In genomic region chr4:84855774-84856173, GRCh38 we compare ENCODE assay signal across 14 cellular contexts.
DNase-seq lines count a peak whose midpoint lies in the region; ATAC-seq and TF ChIP-seq lines count a peak whose summit lies in the region.
"Had no signal": no experiment of that assay in that cellular context is flagged by ENCODE, and none has a peak within 500 bp of the region (broad histone marks: within the 10 kb centered on the region; RNA-seq: fewer than 3 reads in every experiment).

No MANE protein-coding gene starts in this region.

- H3K4me1 Mint-ChIP-seq in CD4-positive, alpha-beta memory T cell, result no peaks in the 10 kb centered on the region
- H3K4me1 Mint-ChIP-seq: IgD-negative memory B cell had no signal

- peaks cover 0 to 1% of the 10 kb centered on the region in 2 donors for H3K27me3 Mint-ChIP-seq in CD4-positive, alpha-beta memory T cell
- H3K27me3 Mint-ChIP-seq: IgD-negative memory B cell had no signal

- WGBS in psoas muscle, 3 donors, result 21 to 42% (median 29%) methylated on average over 2 of the region's 2 CpGs

- peak; percentile 79 to 87 (median 82) for ATAC-seq in psoas muscle
- no peak for ATAC-seq in GM19023 (IDR thresholded peaks at IDR 0.05; ENCODE audit: unreplicated experiment)

- H3K36me3 Mint-ChIP-seq in CD4-positive, alpha-beta memory T cell, result no peaks in the 10 kb centered on the region
- H3K36me3 Mint-ChIP-seq: IgD-negative memory B cell had no signal

- H3K9me3 Mint-ChIP-seq in CD4-positive, alpha-beta memory T cell, result no peaks in the 10 kb centered on the region
- H3K9me3 Mint-ChIP-seq: IgD-negative memory B cell; T-helper 1 cell treated with Interleukin-12 subunit alpha and Interleukin-12 subunit beta and Interleukin-4 antibody, amounts not matched to agents 30 μg/mL and 1 μg/mL, for 36 hours had no signal

- peak; percentile 50 for DNase-seq in NCI-H146 (lab: John Stamatoyannopoulos, UW)
- peak; percentile 23 for DNase-seq in hepatic stellate cell (ENCODE audit: low spot score)
- DNase-seq in psoas muscle, result no peak
- DNase-seq in CD4-positive, alpha-beta memory T cell, result no peak
- no peak for DNase-seq in NK-92 (lab: John Stamatoyannopoulos, UW; ENCODE audit: unreplicated experiment)
- DNase-seq: activated CD4-positive, alpha-beta T cell treated with anti-CD3 and anti-CD28 coated beads for 4 hours; COR-L47; NCI-H187 treated with DMSO at 0.1 percent for 48 hours; PC-9; small intestine had no signal

- H3K27me3 ChIP-seq in psoas muscle (ENCODE audit: insufficient read depth in 3 of 3, low read length in 2 of 3), result no peaks in the 10 kb centered on the region
- no peaks in the 10 kb centered on the region for H3K27me3 ChIP-seq in CD4-positive, alpha-beta memory T cell (ENCODE audit: insufficient read depth, low read length)

- intact Hi-C loops in psoas muscle (cut with DNase I), result no loop called here
- intact Hi-C loops in CD4-positive, alpha-beta memory T cell (cut with micrococcal nuclease), result no loop called here

- no peak overlapping the region for H3K27ac Mint-ChIP-seq in CD4-positive, alpha-beta memory T cell
- H3K27ac Mint-ChIP-seq: IgD-negative memory B cell; T-helper 1 cell treated with Interleukin-12 subunit alpha and Interleukin-12 subunit beta and Interleukin-4 antibody, amounts not matched to agents 30 μg/mL and 1 μg/mL, for 36 hours had no signal

- no peak overlapping the region for H3K4me3 ChIP-seq in psoas muscle
- H3K4me3 ChIP-seq in CD4-positive, alpha-beta memory T cell (ENCODE audit: low read length in 2 of 2), result no peak overlapping the region
- H3K4me3 ChIP-seq: PC-9 had no signal

- H3K4me1 ChIP-seq in psoas muscle, result peaks cover 19% of the 10 kb centered on the region
- no peaks in the 10 kb centered on the region for H3K4me1 ChIP-seq in CD4-positive, alpha-beta memory T cell (ENCODE audit: insufficient read depth, low read length)

- POLR2A ChIA-PET in CD4-positive, alpha-beta memory T cell (lab: Charles Lee; ENCODE audit: partially characterized antibody), result no interaction called here

- CTCF ChIA-PET in CD4-positive, alpha-beta memory T cell (lab: Charles Lee; ENCODE audit: partially characterized antibody), result no interaction called here

- H3K4me3 Mint-ChIP-seq in CD4-positive, alpha-beta memory T cell, result no peak overlapping the region
- H3K4me3 Mint-ChIP-seq: IgD-negative memory B cell; T-helper 1 cell treated with Interleukin-12 subunit alpha and Interleukin-12 subunit beta and Interleukin-4 antibody, amounts not matched to agents 30 μg/mL and 1 μg/mL, for 36 hours had no signal

- TF ChIP-seq CTCF in psoas muscle (IDR thresholded peaks at IDR 0.05), result no peak

- H3K27ac ChIP-seq in angular gyrus (ENCODE audit: low read depth, low read length) (peak overlapping the region; percentile 64), psoas muscle (peak overlapping the region; percentile 43)
- no peak overlapping the region for H3K27ac ChIP-seq in CD4-positive, alpha-beta memory T cell (ENCODE audit: low read depth, low read length)
- H3K27ac ChIP-seq: PC-9 had no signal

- H3K36me3 ChIP-seq in psoas muscle (ENCODE audit: insufficient read depth in 1 of 2, low read depth in 1 of 2), result peaks cover 0 to 14% of the 10 kb centered on the region in 2 donors
- H3K36me3 ChIP-seq in CD4-positive, alpha-beta memory T cell (ENCODE audit: insufficient read depth, low read length), result no peaks in the 10 kb centered on the region

- no peaks in the 10 kb centered on the region for H3K9me3 ChIP-seq in psoas muscle
- H3K9me3 ChIP-seq in CD4-positive, alpha-beta memory T cell (ENCODE audit: control insufficient read depth in 1 of 2, low read length in 2 of 2), result no peaks in the 10 kb centered on the region

Comparison
In these comparisons a context has a peak if more than half of its experiments do, and no peak if none do; other contexts are left out.
1. DNase-seq: peak in NCI-H146 (single experiment) and hepatic stellate cell (single experiment); none in psoas muscle (0 of 2), CD4-positive, alpha-beta memory T cell (0 of 5) and NK-92 (single experiment).